21 cellular contexts compared by ENCODE assay signal in the genomic region with DNA sequence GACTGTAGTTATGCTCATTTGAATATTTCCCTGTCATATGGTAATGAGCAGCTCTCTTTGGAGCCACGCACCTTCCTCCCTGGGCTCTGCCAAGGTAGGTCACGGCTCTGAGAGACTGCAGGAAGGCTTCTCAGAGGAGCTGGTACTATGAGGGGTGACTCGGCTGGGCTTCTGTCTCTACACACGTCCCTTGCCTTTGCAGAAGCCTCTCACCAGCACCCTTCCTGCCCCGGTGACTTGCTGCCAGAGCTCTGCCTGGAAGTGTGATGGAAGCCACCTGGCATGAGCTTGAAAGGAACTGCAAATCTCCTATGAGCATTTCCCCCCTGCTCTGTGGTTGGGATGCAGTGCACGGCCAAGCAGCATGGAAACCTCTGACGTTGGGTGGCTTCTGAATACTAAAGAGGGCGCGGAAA.
DNase-seq lines count a peak whose midpoint lies in the region; ATAC-seq and TF ChIP-seq lines count a peak whose summit lies in the region.
"Had no signal": no experiment of that assay in that cellular context is flagged by ENCODE, and none has a peak within 500 bp of the region (broad histone marks: within the 10 kb centered on the region; RNA-seq: fewer than 3 reads in every experiment).

No MANE protein-coding gene starts in this region.

- peak; percentile 54 for DNase-seq in AG10803 (ENCODE audit: low read depth)
- peak; percentile 73 for DNase-seq in NCI-H526 treated with DMSO at 0.1 percent for 48 hours (lab: John Stamatoyannopoulos, UW)
- DNase-seq in neural crest cell (ENCODE audit: low read depth, low spot score): no peak
- no peak for DNase-seq in UCSD-AML1 (lab: John Stamatoyannopoulos, UW; ENCODE audit: unreplicated experiment)
- DNase-seq in stimulated activated CD4-positive, alpha-beta T cell treated with anti-CD3 and anti-CD28 coated beads, Interleukin-15, amount 100 ng/mL, for 24 hours: no peak
- no peak for DNase-seq in germinal center (ENCODE audit: low spot score)
- DNase-seq: activated CD8-positive, alpha-beta T cell treated with anti-CD3 and anti-CD28 coated beads, Interleukin-2, amount 10 ng/mL, durations not matched to agents 7 days and 5 days; activated T-cell treated with anti-CD3 and anti-CD28 coated beads, Interleukin-2, amount 50 U/mL, for 72 hours; erythroblast; GF-D8; KBM-7; NCI-H2029 treated with DMSO at 0.1 percent for 48 hours; NCI-H446; SK-N-SH; transverse colon had no signal

- H3K27ac ChIP-seq in cingulate gyrus (ENCODE audit: low read depth, low read length): peak overlapping the region; percentile 39
- H3K27ac ChIP-seq: BLaER1 treated with 17β-estradiol and CSF1 and Interleukin-3, amounts not matched to agents 10 nM and 100 nM; transverse colon had no signal

- H3K27ac Mint-ChIP-seq in neural crest cell (ENCODE audit: unreplicated experiment): peak overlapping the region; percentile 35
- H3K27ac Mint-ChIP-seq: activated CD8-positive, alpha-beta T cell treated with anti-CD3 and anti-CD28 coated beads, Interleukin-2, amount 10 ng/mL, durations not matched to agents 7 days and 5 days; activated naive CD4-positive, alpha-beta T cell treated with anti-CD3 and anti-CD28 coated beads, Interleukin-2, amount 50 U/mL, for 72 hours; activated T-cell treated with anti-CD3 and anti-CD28 coated beads, Interleukin-2, amount 50 U/mL, for 72 hours; stimulated activated memory B cell treated with anti-CD40 and anti-IgM and Interleukin-4, amounts not matched to agents 10 μg/mL and 1 μg/mL and 100 μg/mL, for 72 hours had no signal

- H3K4me3 Mint-ChIP-seq in neural crest cell: no peak overlapping the region
- H3K4me3 Mint-ChIP-seq: activated CD8-positive, alpha-beta T cell treated with anti-CD3 and anti-CD28 coated beads, Interleukin-2, amount 10 ng/mL, durations not matched to agents 7 days and 5 days; activated T-cell treated with anti-CD3 and anti-CD28 coated beads, Interleukin-2, amount 50 U/mL, for 72 hours; stimulated activated memory B cell treated with anti-CD40 and anti-IgM and Interleukin-4, amounts not matched to agents 10 μg/mL and 1 μg/mL and 100 μg/mL, for 72 hours had no signal

- H3K4me1 Mint-ChIP-seq in neural crest cell: peaks cover 34% of the 10 kb centered on the region
- H3K4me1 Mint-ChIP-seq: stimulated activated memory B cell treated with anti-CD40 and anti-IgM and Interleukin-4, amounts not matched to agents 10 μg/mL and 1 μg/mL and 100 μg/mL, for 72 hours had no signal

- no peak; the same call in 1 of the 2 replicates for TF ChIP-seq CTCF in AG10803 (conservative IDR thresholded peaks at IDR 0.05; ENCODE audit: low read length)
- TF ChIP-seq CTCF in neural crest cell (conservative IDR thresholded peaks at IDR 0.05): no peak

- no peaks in the 10 kb centered on the region for H3K9me3 Mint-ChIP-seq in neural crest cell
- H3K9me3 Mint-ChIP-seq: activated naive CD4-positive, alpha-beta T cell treated with anti-CD3 and anti-CD28 coated beads, Interleukin-2, amount 50 U/mL, for 72 hours; stimulated activated memory B cell treated with anti-CD40 and anti-IgM and Interleukin-4, amounts not matched to agents 10 μg/mL and 1 μg/mL and 100 μg/mL, for 72 hours had no signal

- H3K27me3 Mint-ChIP-seq in neural crest cell (ENCODE audit: low read depth): no peaks in the 10 kb centered on the region

- no peaks in the 10 kb centered on the region for H3K36me3 Mint-ChIP-seq in neural crest cell (ENCODE audit: low read depth)
- H3K36me3 Mint-ChIP-seq: activated naive CD4-positive, alpha-beta T cell treated with anti-CD3 and anti-CD28 coated beads, Interleukin-2, amount 50 U/mL, for 72 hours; stimulated activated memory B cell treated with anti-CD40 and anti-IgM and Interleukin-4, amounts not matched to agents 10 μg/mL and 1 μg/mL and 100 μg/mL, for 72 hours had no signal

- H3K4me3 ChIP-seq in AG10803 (ENCODE audit: low read length): no peak overlapping the region
- H3K4me3 ChIP-seq: BLaER1 treated with 17β-estradiol and CSF1 and Interleukin-3, amounts not matched to agents 10 nM and 100 nM; transverse colon had no signal

- no peak for ATAC-seq in GM19328 (IDR thresholded peaks at IDR 0.05; ENCODE audit: unreplicated experiment)
- ATAC-seq: activated CD8-positive, alpha-beta T cell treated with anti-CD3 and anti-CD28 coated beads, Interleukin-2, amount 10 ng/mL, durations not matched to agents 7 days and 5 days; sciatic nerve; stimulated activated memory B cell treated with anti-CD40 and anti-IgM and Interleukin-4, amounts not matched to agents 10 μg/mL and 1 μg/mL and 100 μg/mL, for 72 hours had no signal

Comparison
In these comparisons a context has a peak if more than half of its experiments do, and no peak if none do; other contexts are left out.
1. DNase-seq: peak in AG10803 (single experiment) and NCI-H526 treated with DMSO at 0.1 percent for 48 hours (single experiment); none in neural crest cell (single experiment), UCSD-AML1 (single experiment), stimulated activated CD4-positive, alpha-beta T cell treated with anti-CD3 and anti-CD28 coated beads, Interleukin-15, amount 100 ng/mL, for 24 hours (single experiment) and germinal center (single experiment).